ENCODE assay signal across 12 cellular contexts in the genomic region with DNA sequence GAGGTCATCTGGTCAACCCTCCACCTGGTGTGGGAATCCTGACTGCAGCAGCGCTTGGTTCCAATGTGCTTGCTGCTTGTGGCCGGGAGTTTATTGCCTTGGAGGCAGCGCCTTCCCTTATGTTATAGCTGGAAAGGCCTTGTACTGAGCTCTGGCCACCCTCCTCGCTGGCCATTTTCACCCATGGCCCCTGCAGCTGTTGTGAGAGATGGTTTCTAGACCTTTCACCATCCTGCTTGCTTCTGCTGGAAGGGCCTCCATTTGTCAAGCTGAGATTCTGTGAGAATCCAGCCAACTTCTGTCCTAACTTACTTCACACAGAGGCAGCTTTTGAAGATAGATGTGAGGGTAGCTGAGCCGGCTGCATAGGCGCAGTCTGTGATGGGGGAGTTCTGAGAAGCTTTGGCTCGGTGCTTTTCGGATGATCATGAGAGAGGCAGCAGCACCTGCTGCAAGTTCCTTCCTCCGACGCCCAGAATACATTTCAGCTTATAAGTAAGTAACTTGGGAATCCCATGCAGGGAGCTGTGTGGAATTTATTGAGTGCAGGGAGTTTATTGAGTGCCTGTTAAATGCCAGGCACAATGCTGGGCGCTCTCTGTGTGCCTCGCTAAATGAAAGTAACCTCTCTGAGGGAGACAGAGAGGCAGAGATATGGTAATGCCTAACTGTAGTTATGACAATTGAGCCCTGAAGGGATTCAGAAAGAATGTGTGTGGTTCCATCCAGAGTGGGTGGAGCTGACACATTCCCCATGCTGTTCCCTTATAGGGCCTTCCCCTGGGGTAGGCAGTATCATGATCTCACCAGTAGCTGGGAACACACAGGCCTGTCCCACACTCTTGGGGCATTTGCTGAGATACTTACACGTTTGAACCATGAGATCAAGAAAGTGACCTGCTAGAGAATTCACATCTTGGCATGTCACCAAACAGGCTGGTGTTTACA. TPM values are rescaled to one million over a fixed set of nuclear protein-coding genes. Genes with fewer than 3 reads are reported as not detected.
DNase-seq lines count a peak whose midpoint lies in the region; FAIRE-seq and TF ChIP-seq lines count a peak whose summit lies in the region.
"Had no signal": no experiment of that assay in that cellular context is flagged by ENCODE, and none has a peak within 500 bp of the region (broad histone marks: within the 10 kb centered on the region; RNA-seq: fewer than 3 reads in every experiment).

No MANE protein-coding gene starts in this region.

- H3K36me3 ChIP-seq in astrocyte (ENCODE audit: insufficient read depth, low read length) (no peaks in the 10 kb centered on the region), stomach (no peaks in the 10 kb centered on the region), tibial nerve (peaks cover 0 to 11% (median 0%) of the 10 kb centered on the region in 3 donors), OCI-LY7 (ENCODE audit: insufficient read depth, low read length) (no peaks in the 10 kb centered on the region)

- no peaks in the 10 kb centered on the region for H3K27me3 ChIP-seq in astrocyte (ENCODE audit: insufficient read depth, low read length)
- no peaks in the 10 kb centered on the region for H3K27me3 ChIP-seq in stomach
- no peaks in the 10 kb centered on the region for H3K27me3 ChIP-seq in tibial nerve

- POLR2A ChIA-PET in HEK293T (lab: Yijun Ruan, JAX), result interaction anchor here (1.2 kb wide), 1 partner anchor 8 kb away, joined by 3 read pairs; no protein-coding TSS in a partner anchor
- POLR2A ChIA-PET in OCI-LY7 (lab: Charles Lee), result no interaction called here

- no peaks in the 10 kb centered on the region for H3K27me3 Mint-ChIP-seq in astrocyte (ENCODE audit: low read depth, unreplicated experiment)
- peaks cover 32% of the 10 kb centered on the region for H3K27me3 Mint-ChIP-seq in activated CD4-positive, alpha-beta T cell treated with anti-CD3 and anti-CD28 coated beads, Interleukin-2, amount 10 ng/mL, durations not matched to agents 24 days and 14 days

- CTCF ChIA-PET in HEK293T (lab: Yijun Ruan, JAX), result interaction anchor here (0.8 to 1.0 kb wide), 2 partner anchors 9 to 93 kb away, joined by 3 read pairs; no protein-coding TSS in a partner anchor
- CTCF ChIA-PET in OCI-LY7 (lab: Charles Lee; ENCODE audit: unreplicated experiment), result no interaction called here

- H2AFZ ChIP-seq in astrocyte (ENCODE audit: low read depth, low read length) (no peak overlapping the region), OCI-LY7 (ENCODE audit: low read length) (no peak overlapping the region)

- H3K27ac Mint-ChIP-seq in astrocyte (ENCODE audit: unreplicated experiment), result peak overlapping the region; percentile 97
- no peak overlapping the region for H3K27ac Mint-ChIP-seq in activated CD4-positive, alpha-beta T cell treated with anti-CD3 and anti-CD28 coated beads, Interleukin-2, amount 10 ng/mL, durations not matched to agents 24 days and 14 days
- H3K27ac Mint-ChIP-seq: stimulated activated naive CD8-positive, alpha-beta T cell treated with anti-CD3 and anti-CD28 coated beads, Interleukin-15, Interleukin-2, amounts not matched to agents 100 ng/mL and 50 ng/mL, for 24 hours had no signal

- DNase-seq in HEK293T (ENCODE audit: extremely low spot score) (peak; percentile 10), astrocyte (ENCODE audit: low read depth) (peak; percentile 85), hepatic stellate cell (ENCODE audit: low spot score) (peak; percentile 88), stomach (no peak), tibial nerve (ENCODE audit: low spot score in 2 of 2) (no peak), superior temporal gyrus (ENCODE audit: extremely low spot score) (no peak), OCI-LY7 (ENCODE audit: low spot score) (no peak)
- DNase-seq in activated CD4-positive, alpha-beta T cell treated with anti-CD3 and anti-CD28 coated beads, Interleukin-2, amount 10 ng/mL, durations not matched to agents 24 days and 14 days, result no peak
- DNase-seq: activated T-cell treated with anti-CD3 and anti-CD28 coated beads for 4 hours, NCI-H1092 had no signal

- H3K4me3 Mint-ChIP-seq in astrocyte (ENCODE audit: unreplicated experiment), result peak overlapping the region; percentile 55
- no peak overlapping the region for H3K4me3 Mint-ChIP-seq in activated CD4-positive, alpha-beta T cell treated with anti-CD3 and anti-CD28 coated beads, Interleukin-2, amount 10 ng/mL, durations not matched to agents 24 days and 14 days
- H3K4me3 Mint-ChIP-seq: stimulated activated naive CD8-positive, alpha-beta T cell treated with anti-CD3 and anti-CD28 coated beads, Interleukin-15, Interleukin-2, amounts not matched to agents 100 ng/mL and 50 ng/mL, for 24 hours had no signal

- no TSS peak for BruUV-seq in OCI-LY7 (replicated peaks; lab: Mats Ljungman, UMichigan)

- no peak overlapping the region for H3K4me3 ChIP-seq in astrocyte (ENCODE audit: insufficient read depth, low read depth, low read length)
- H3K4me3 ChIP-seq in stomach, result no peak overlapping the region
- no peak overlapping the region for H3K4me3 ChIP-seq in tibial nerve
- H3K4me3 ChIP-seq in OCI-LY7 (ENCODE audit: low read depth, low read length, poor library complexity, severe bottlenecking), result no peak overlapping the region

- intact Hi-C loops in stomach (cut with DNase I; ENCODE audit: low total_unique reads) (no loop called here), OCI-LY7 (cut with micrococcal nuclease; ENCODE audit: unreplicated experiment) (no loop called here)
- intact Hi-C loops in activated CD4-positive, alpha-beta T cell treated with anti-CD3 and anti-CD28 coated beads, Interleukin-2, amount 10 ng/mL, durations not matched to agents 24 days and 14 days (cut with micrococcal nuclease), result no loop called here

- peaks cover 39% of the 10 kb centered on the region for H3K36me3 Mint-ChIP-seq in astrocyte (ENCODE audit: low read depth, unreplicated experiment)
- H3K36me3 Mint-ChIP-seq in activated CD4-positive, alpha-beta T cell treated with anti-CD3 and anti-CD28 coated beads, Interleukin-2, amount 10 ng/mL, durations not matched to agents 24 days and 14 days (ENCODE audit: low read depth), result no peaks in the 10 kb centered on the region

- peaks cover 73% of the 10 kb centered on the region for H3K4me1 Mint-ChIP-seq in astrocyte (ENCODE audit: low read depth, unreplicated experiment)
- H3K4me1 Mint-ChIP-seq in activated CD4-positive, alpha-beta T cell treated with anti-CD3 and anti-CD28 coated beads, Interleukin-2, amount 10 ng/mL, durations not matched to agents 24 days and 14 days, result peaks cover 11% of the 10 kb centered on the region

- FAIRE-seq in astrocyte (lab: Jason Lieb, UNC), result peak; percentile 91
- FAIRE-seq: islet of Langerhans had no signal

- H3K4me2 ChIP-seq in astrocyte (ENCODE audit: low read length), result peak overlapping the region; percentile 61
- H3K4me2 ChIP-seq in OCI-LY7 (ENCODE audit: low read length), result no peak overlapping the region

- TF ChIP-seq CTCF in astrocyte (IDR thresholded peaks at IDR 0.05; ENCODE audit: insufficient read depth, low read depth, low read length) (no peak), stomach (IDR thresholded peaks at IDR 0.05) (no peak), tibial nerve (IDR thresholded peaks at IDR 0.05) (no peak), OCI-LY7 (conservative IDR thresholded peaks at IDR 0.05; ENCODE audit: low read length) (no peak)

- peaks cover 50% of the 10 kb centered on the region for H3K4me1 ChIP-seq in astrocyte (ENCODE audit: insufficient read depth, low read length)
- H3K4me1 ChIP-seq in stomach, result peaks cover 9 to 58% (median 33%) of the 10 kb centered on the region in 4 donors
- H3K4me1 ChIP-seq in tibial nerve, result peaks cover 0 to 39% (median 6%) of the 10 kb centered on the region in 4 donors
- no peaks in the 10 kb centered on the region for H3K4me1 ChIP-seq in OCI-LY7 (ENCODE audit: insufficient read depth, low read length, poor library complexity, severe bottlenecking)

- H3K27ac ChIP-seq in astrocyte (ENCODE audit: low read depth, low read length) (peak overlapping the region; percentile 39), stomach (peak overlapping the region; percentile 7 to 77 (median 45)), tibial nerve (peak overlapping the region in 2 of 4 donors; percentile 34 to 57), OCI-LY7 (ENCODE audit: low read depth, low read length, poor library complexity, severe bottlenecking) (no peak overlapping the region)

- TF ChIP-seq POLR2A in stomach (IDR thresholded peaks at IDR 0.05), result no peak
- TF ChIP-seq POLR2A in tibial nerve (IDR thresholded peaks at IDR 0.05), result no peak

- no peaks in the 10 kb centered on the region for H3K9me2 ChIP-seq in OCI-LY7 (ENCODE audit: insufficient read depth, low read length)

- no peaks in the 10 kb centered on the region for H3K9me3 Mint-ChIP-seq in astrocyte (ENCODE audit: unreplicated experiment)
- no peaks in the 10 kb centered on the region for H3K9me3 Mint-ChIP-seq in activated CD4-positive, alpha-beta T cell treated with anti-CD3 and anti-CD28 coated beads, Interleukin-2, amount 10 ng/mL, durations not matched to agents 24 days and 14 days
- H3K9me3 Mint-ChIP-seq: stimulated activated naive CD8-positive, alpha-beta T cell treated with anti-CD3 and anti-CD28 coated beads, Interleukin-15, Interleukin-2, amounts not matched to agents 100 ng/mL and 50 ng/mL, for 24 hours had no signal

- no peak overlapping the region for H3K9ac ChIP-seq in astrocyte (ENCODE audit: low read length)

- no peaks in the 10 kb centered on the region for H3K9me3 ChIP-seq in astrocyte (ENCODE audit: insufficient read depth, low read depth, low read length)
- H3K9me3 ChIP-seq in stomach, result no peaks in the 10 kb centered on the region
- no peaks in the 10 kb centered on the region for H3K9me3 ChIP-seq in tibial nerve
- no peaks in the 10 kb centered on the region for H3K9me3 ChIP-seq in OCI-LY7 (ENCODE audit: low read length)

- 61 to 87% (median 85%) methylated on average over 13 of the region's 13 CpGs for WGBS in stomach, 5 donors
- 78 to 82% methylated on average over 13 of the region's 13 CpGs for WGBS in tibial nerve, 2 donors

- H3K79me2 ChIP-seq in astrocyte (ENCODE audit: insufficient read depth, low read length) (peaks cover 96% of the 10 kb centered on the region), OCI-LY7 (ENCODE audit: insufficient read depth, low read depth, low read length) (no peaks in the 10 kb centered on the region)

- peaks cover 96% of the 10 kb centered on the region for H4K20me1 ChIP-seq in astrocyte (ENCODE audit: insufficient read depth, low read length)
- H4K20me1 ChIP-seq in OCI-LY7 (ENCODE audit: insufficient read depth, low read length), result no peaks in the 10 kb centered on the region

- no peak for TF ChIP-seq EP300 in stomach (IDR thresholded peaks at IDR 0.05)
- TF ChIP-seq EP300 in tibial nerve (IDR thresholded peaks at IDR 0.05), result no peak

TF ChIP-seq in HEK293T, 16 proteins besides CTCF, POLR2A, EP300 and RAD21 (continues in another document):
- TF ChIP-seq NFRKB (IDR thresholded peaks at IDR 0.05) (no peak), FOXK2 (IDR thresholded peaks at IDR 0.05) (no peak), ARNT (IDR thresholded peaks at IDR 0.05) (no peak)

RNA-seq across cellular contexts. Expression of gene CTIF, which starts 8.9 kb away (rescaled TPM):
- 93.6 and 101 TPM in 2 replicates for total RNA-seq in astrocyte
- total RNA-seq in stomach, result 100 to 1,000 TPM in 1 of 5 donors, 10 to 100 TPM in 4; 16.3 to 105 (median 28.4) TPM
- 10 to 100 TPM; 23.0 to 50.9 (median 32.2) TPM for polyA plus RNA-seq in stomach
- 100 to 1,000 TPM in 1 of 4 donors, 10 to 100 TPM in 3; 72.2 to 137 (median 86.5) TPM for total RNA-seq in tibial nerve
- 0.06 TPM in 1 of 2 replicates, not detected in the other for total RNA-seq in OCI-LY7 (2014; rRNA removed; shearing (Covaris generic))
- 0.38 TPM in 1 of 2 replicates, not detected in the other for total RNA-seq in OCI-LY7 (2022)
- total RNA-seq in activated CD4-positive, alpha-beta T cell treated with anti-CD3 and anti-CD28 coated beads, Interleukin-2, amount 10 ng/mL, durations not matched to agents 24 days and 14 days, result 6.5 and 9.5 TPM in 2 replicates

Comparison
In these comparisons a context has a peak if more than half of its experiments do, and no peak if none do; other contexts are left out.
1. DNase-seq: peak in HEK293T (single experiment), astrocyte (single experiment) and hepatic stellate cell (single experiment); none in stomach (single experiment), tibial nerve (0 of 2), superior temporal gyrus (single experiment), OCI-LY7 (single experiment) and activated CD4-positive, alpha-beta T cell treated with anti-CD3 and anti-CD28 coated beads, Interleukin-2, amount 10 ng/mL, durations not matched to agents 24 days and 14 days (single experiment).